10 cellular contexts compared by ENCODE assay signal in the genomic region with DNA sequence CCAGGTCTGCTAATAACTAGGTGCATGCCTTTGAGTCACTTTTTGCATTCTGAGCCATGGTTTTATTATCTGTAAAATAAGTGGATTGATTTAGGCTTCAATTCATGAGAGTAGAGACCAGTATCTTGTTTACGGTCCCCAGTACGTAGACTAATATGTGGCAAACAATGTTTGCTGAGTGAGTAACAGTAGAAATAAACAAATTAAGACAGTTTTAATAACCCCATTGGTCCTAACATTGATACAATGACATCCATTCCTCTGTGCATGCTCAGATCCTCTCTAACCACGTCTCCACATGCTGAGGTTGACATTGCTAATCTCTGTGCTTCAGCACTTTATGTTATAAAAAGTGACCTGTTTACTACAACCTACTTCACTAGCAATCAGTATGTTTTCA.
DNase-seq lines count a peak whose midpoint lies in the region; ATAC-seq and TF ChIP-seq lines count a peak whose summit lies in the region.
"Had no signal": no experiment of that assay in that cellular context is flagged by ENCODE, and none has a peak within 500 bp of the region (broad histone marks: within the 10 kb centered on the region; RNA-seq: fewer than 3 reads in every experiment).

No MANE protein-coding gene starts in this region.

- no peaks in the 10 kb centered on the region for H3K9me2 ChIP-seq in MM.1S (replicated peaks; ENCODE audit: insufficient read depth, low read length)

- no peaks in the 10 kb centered on the region for H3K9me3 Mint-ChIP-seq in nephron

- H3K36me3 Mint-ChIP-seq in nephron (ENCODE audit: low read depth), result peaks cover 7% of the 10 kb centered on the region

- peaks cover 56% of the 10 kb centered on the region for H3K4me1 Mint-ChIP-seq in nephron

- H3K9me3 ChIP-seq in MM.1S (replicated peaks; ENCODE audit: insufficient read depth, low read length), result no peaks in the 10 kb centered on the region

- no peak for DNase-seq in GM06990 (ENCODE audit: extremely low read depth, insufficient read length)
- DNase-seq in MM.1S, result no peak
- DNase-seq in brain microvascular endothelial cell, result no peak
- DNase-seq in KBM-7, result no peak
- DNase-seq in stimulated activated CD4-positive, alpha-beta T cell treated with anti-CD3 and anti-CD28 coated beads, Interleukin-4, amount 100 ng/mL, for 4 hours, result no peak
- DNase-seq in HK-2 (ENCODE audit: unreplicated experiment), result no peak
- DNase-seq: foreskin melanocyte, NCI-H2171 treated with DMSO at 0.1 percent for 48 hours had no signal

- no peak for TF ChIP-seq CTCF in GM06990 (IDR thresholded peaks at IDR 0.05; ENCODE audit: insufficient read depth, low read length, poor library complexity, severe bottlenecking)
- no peak for TF ChIP-seq CTCF in MM.1S (IDR thresholded peaks at IDR 0.05; ENCODE audit: low read length)
- no peak for TF ChIP-seq CTCF in brain microvascular endothelial cell (IDR thresholded peaks at IDR 0.05; ENCODE audit: low read depth, low read length, missing control alignments)
- TF ChIP-seq CTCF in nephron (IDR thresholded peaks at IDR 0.05; ENCODE audit: unreplicated experiment in 3 of 3), result no peak

- H3K27me3 Mint-ChIP-seq in nephron (ENCODE audit: low read depth), result no peaks in the 10 kb centered on the region

- peaks cover 25% of the 10 kb centered on the region for H3K4me1 ChIP-seq in MM.1S (ENCODE audit: low read length)

- H3F3A ChIP-seq in MM.1S (ENCODE audit: insufficient read depth, low read length), result peaks cover 16% of the 10 kb centered on the region

- peaks cover 32% of the 10 kb centered on the region for H3K79me2 ChIP-seq in MM.1S (ENCODE audit: low read length)

- H4K20me1 ChIP-seq in MM.1S (ENCODE audit: insufficient read depth, low read length), result no peaks in the 10 kb centered on the region

- H3K27me3 ChIP-seq in GM06990 (replicated peaks; ENCODE audit: control insufficient read depth, insufficient read depth, low read length) (no peaks in the 10 kb centered on the region), MM.1S (replicated peaks; ENCODE audit: insufficient read depth, low read length) (no peaks in the 10 kb centered on the region), brain microvascular endothelial cell (replicated peaks) (no peaks in the 10 kb centered on the region)

- H3K36me3 ChIP-seq in GM06990 (ENCODE audit: control insufficient read depth, insufficient read depth, low read length), result no peaks in the 10 kb centered on the region
- no peaks in the 10 kb centered on the region for H3K36me3 ChIP-seq in MM.1S (replicated peaks; ENCODE audit: insufficient read depth, low read length)
- no peaks in the 10 kb centered on the region for H3K36me3 ChIP-seq in brain microvascular endothelial cell (replicated peaks)

- peak overlapping the region; percentile 93 for H2AFZ ChIP-seq in MM.1S (ENCODE audit: low read length)

- H3K9ac ChIP-seq in MM.1S (ENCODE audit: low read length), result peak overlapping the region; percentile 85

- peak overlapping the region; percentile 97 to 98 (median 97) for H3K4me3 Mint-ChIP-seq in nephron

- in situ Hi-C loops in brain microvascular endothelial cell (cut with HindIII; ENCODE audit: low pct_ligation_motif_present, low sequenced_read_pairs), result no loop called here
- in situ Hi-C loops in KBM-7 (cut with MboI; ENCODE audit: low pct_unique_long_range_greater_than_20kb, low sequenced_read_pairs), result no loop called here

- peak overlapping the region; percentile 91 to 97 (median 94) for H3K27ac Mint-ChIP-seq in nephron

- H3K4me3 ChIP-seq in GM06990 (replicated peaks; ENCODE audit: low read depth, low read length) (peak overlapping the region; percentile 93), MM.1S (ENCODE audit: low read length) (peak overlapping the region; percentile 90), brain microvascular endothelial cell (ENCODE audit: low read depth, low read length) (peak overlapping the region; percentile 86)

- no peak for ATAC-seq in GM21576 (IDR thresholded peaks at IDR 0.05; ENCODE audit: unreplicated experiment)

- no peak overlapping the region for H3K27ac ChIP-seq in MM.1S (ENCODE audit: low read length)
- H3K27ac ChIP-seq in brain microvascular endothelial cell, result no peak overlapping the region

- H3K4me2 ChIP-seq in MM.1S (ENCODE audit: low read depth, low read length), result peak overlapping the region; percentile 77; the same call in 1 of the 2 replicates
